1 cellular context compared by ENCODE assay signal in the genomic region with DNA sequence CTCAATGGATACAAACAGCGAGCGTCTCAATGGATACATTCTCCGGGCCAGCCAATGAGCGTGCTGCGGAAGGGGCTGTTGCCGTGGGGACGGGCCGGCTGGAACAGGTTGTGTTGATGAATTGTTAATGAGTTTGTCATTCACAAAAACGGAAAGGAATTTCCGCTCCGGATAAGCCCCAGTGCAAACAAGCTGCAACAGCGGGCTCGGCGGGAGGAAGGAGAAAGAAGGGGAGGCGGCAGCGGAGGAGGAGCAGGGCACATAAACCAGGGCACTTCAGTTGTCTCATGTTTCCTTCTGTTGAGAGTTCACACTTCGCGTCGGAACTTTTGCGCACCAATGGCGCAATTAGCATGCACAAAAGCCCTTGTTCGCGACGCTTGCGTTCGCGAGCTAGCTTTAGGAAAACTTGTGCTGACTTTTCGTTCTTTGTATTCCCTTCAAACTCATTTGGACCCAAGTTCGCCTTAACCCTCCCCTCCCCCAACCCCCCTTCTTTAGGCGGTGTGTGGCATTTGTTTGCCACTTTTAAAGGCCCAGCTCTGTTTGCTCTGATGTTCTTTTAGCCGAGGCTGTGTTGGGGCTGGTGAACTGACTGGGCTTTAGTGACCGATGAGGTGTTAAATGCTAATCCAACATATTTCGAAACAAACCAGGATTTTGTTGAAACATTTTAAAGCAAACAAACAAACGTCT.
A peak's percentile ranks its signal among the peaks of the same experiment; 100 is the strongest.
TF ChIP-seq lines count a peak whose summit lies in the region.

A gene with protein sequence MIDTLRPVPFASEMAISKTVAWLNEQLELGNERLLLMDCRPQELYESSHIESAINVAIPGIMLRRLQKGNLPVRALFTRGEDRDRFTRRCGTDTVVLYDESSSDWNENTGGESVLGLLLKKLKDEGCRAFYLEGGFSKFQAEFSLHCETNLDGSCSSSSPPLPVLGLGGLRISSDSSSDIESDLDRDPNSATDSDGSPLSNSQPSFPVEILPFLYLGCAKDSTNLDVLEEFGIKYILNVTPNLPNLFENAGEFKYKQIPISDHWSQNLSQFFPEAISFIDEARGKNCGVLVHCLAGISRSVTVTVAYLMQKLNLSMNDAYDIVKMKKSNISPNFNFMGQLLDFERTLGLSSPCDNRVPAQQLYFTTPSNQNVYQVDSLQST (minus strand): TSS at position 10 of the 696 bp plus-strand sequence. CDS start 462 bp downstream, outside the sequence.

TF ChIP-seq in HEK293, 187 proteins besides CTCF, POLR2A, EP300 and RAD21 (continued from another document and continues in another):
- TF ChIP-seq GLIS2 (tag by site-specific recombination; IDR thresholded peaks at IDR 0.05), result no peak; the same call in none of the 2 replicates
- peak; percentile 84 for TF ChIP-seq ZSCAN30 (tag by site-specific recombination; IDR thresholded peaks at IDR 0.05)
- TF ChIP-seq ZNF621 (tag by site-specific recombination; IDR thresholded peaks at IDR 0.05), result no peak
- TF ChIP-seq, protein P1, sequence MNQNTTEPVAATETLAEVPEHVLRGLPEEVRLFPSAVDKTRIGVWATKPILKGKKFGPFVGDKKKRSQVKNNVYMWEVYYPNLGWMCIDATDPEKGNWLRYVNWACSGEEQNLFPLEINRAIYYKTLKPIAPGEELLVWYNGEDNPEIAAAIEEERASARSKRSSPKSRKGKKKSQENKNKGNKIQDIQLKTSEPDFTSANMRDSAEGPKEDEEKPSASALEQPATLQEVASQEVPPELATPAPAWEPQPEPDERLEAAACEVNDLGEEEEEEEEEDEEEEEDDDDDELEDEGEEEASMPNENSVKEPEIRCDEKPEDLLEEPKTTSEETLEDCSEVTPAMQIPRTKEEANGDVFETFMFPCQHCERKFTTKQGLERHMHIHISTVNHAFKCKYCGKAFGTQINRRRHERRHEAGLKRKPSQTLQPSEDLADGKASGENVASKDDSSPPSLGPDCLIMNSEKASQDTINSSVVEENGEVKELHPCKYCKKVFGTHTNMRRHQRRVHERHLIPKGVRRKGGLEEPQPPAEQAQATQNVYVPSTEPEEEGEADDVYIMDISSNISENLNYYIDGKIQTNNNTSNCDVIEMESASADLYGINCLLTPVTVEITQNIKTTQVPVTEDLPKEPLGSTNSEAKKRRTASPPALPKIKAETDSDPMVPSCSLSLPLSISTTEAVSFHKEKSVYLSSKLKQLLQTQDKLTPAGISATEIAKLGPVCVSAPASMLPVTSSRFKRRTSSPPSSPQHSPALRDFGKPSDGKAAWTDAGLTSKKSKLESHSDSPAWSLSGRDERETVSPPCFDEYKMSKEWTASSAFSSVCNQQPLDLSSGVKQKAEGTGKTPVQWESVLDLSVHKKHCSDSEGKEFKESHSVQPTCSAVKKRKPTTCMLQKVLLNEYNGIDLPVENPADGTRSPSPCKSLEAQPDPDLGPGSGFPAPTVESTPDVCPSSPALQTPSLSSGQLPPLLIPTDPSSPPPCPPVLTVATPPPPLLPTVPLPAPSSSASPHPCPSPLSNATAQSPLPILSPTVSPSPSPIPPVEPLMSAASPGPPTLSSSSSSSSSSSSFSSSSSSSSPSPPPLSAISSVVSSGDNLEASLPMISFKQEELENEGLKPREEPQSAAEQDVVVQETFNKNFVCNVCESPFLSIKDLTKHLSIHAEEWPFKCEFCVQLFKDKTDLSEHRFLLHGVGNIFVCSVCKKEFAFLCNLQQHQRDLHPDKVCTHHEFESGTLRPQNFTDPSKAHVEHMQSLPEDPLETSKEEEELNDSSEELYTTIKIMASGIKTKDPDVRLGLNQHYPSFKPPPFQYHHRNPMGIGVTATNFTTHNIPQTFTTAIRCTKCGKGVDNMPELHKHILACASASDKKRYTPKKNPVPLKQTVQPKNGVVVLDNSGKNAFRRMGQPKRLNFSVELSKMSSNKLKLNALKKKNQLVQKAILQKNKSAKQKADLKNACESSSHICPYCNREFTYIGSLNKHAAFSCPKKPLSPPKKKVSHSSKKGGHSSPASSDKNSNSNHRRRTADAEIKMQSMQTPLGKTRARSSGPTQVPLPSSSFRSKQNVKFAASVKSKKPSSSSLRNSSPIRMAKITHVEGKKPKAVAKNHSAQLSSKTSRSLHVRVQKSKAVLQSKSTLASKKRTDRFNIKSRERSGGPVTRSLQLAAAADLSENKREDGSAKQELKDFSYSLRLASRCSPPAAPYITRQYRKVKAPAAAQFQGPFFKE (tag by site-specific recombination; IDR thresholded peaks at IDR 0.05; ENCODE audit: borderline replicate concordance), result no peak
- no peak for TF ChIP-seq ZNF544 (tag by site-specific recombination; IDR thresholded peaks at IDR 0.05)
- peak; percentile 95 for TF ChIP-seq ZNF600 (tag by site-specific recombination; IDR thresholded peaks at IDR 0.05)
- TF ChIP-seq, protein P2, sequence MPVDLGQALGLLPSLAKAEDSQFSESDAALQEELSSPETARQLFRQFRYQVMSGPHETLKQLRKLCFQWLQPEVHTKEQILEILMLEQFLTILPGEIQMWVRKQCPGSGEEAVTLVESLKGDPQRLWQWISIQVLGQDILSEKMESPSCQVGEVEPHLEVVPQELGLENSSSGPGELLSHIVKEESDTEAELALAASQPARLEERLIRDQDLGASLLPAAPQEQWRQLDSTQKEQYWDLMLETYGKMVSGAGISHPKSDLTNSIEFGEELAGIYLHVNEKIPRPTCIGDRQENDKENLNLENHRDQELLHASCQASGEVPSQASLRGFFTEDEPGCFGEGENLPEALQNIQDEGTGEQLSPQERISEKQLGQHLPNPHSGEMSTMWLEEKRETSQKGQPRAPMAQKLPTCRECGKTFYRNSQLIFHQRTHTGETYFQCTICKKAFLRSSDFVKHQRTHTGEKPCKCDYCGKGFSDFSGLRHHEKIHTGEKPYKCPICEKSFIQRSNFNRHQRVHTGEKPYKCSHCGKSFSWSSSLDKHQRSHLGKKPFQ (tag by site-specific recombination; IDR thresholded peaks at IDR 0.05), result peak; percentile 100
- TF ChIP-seq ZNF350 (tag by site-specific recombination; IDR thresholded peaks at IDR 0.05), result no peak
- no peak for TF ChIP-seq HOXD13 (CRISPR knock-in tag; IDR thresholded peaks at IDR 0.05; ENCODE audit: borderline replicate concordance)
- peak; percentile 78; the same call in 1 of the 2 replicates for TF ChIP-seq ZNF2 (tag by site-specific recombination; IDR thresholded peaks at IDR 0.05)
- peak; percentile 74 for TF ChIP-seq ZIC2 (tag by site-specific recombination; IDR thresholded peaks at IDR 0.05)
- TF ChIP-seq ZSCAN23 (tag by site-specific recombination; IDR thresholded peaks at IDR 0.05), result peak; percentile 69; the same call in 1 of the 2 replicates
- TF ChIP-seq, protein P3, sequence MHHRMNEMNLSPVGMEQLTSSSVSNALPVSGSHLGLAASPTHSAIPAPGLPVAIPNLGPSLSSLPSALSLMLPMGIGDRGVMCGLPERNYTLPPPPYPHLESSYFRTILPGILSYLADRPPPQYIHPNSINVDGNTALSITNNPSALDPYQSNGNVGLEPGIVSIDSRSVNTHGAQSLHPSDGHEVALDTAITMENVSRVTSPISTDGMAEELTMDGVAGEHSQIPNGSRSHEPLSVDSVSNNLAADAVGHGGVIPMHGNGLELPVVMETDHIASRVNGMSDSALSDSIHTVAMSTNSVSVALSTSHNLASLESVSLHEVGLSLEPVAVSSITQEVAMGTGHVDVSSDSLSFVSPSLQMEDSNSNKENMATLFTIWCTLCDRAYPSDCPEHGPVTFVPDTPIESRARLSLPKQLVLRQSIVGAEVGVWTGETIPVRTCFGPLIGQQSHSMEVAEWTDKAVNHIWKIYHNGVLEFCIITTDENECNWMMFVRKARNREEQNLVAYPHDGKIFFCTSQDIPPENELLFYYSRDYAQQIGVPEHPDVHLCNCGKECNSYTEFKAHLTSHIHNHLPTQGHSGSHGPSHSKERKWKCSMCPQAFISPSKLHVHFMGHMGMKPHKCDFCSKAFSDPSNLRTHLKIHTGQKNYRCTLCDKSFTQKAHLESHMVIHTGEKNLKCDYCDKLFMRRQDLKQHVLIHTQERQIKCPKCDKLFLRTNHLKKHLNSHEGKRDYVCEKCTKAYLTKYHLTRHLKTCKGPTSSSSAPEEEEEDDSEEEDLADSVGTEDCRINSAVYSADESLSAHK (tag by site-specific recombination; IDR thresholded peaks at IDR 0.05), result peak; percentile 91
- TF ChIP-seq ZNF626 (tag by site-specific recombination; IDR thresholded peaks at IDR 0.05), result no peak; the same call in 1 of the 2 replicates
- peak; percentile 87; the same call in 1 of the 2 replicates for TF ChIP-seq ZNF391 (tag by site-specific recombination; IDR thresholded peaks at IDR 0.05; ENCODE audit: borderline replicate concordance, low read depth)
- TF ChIP-seq, protein P4, sequence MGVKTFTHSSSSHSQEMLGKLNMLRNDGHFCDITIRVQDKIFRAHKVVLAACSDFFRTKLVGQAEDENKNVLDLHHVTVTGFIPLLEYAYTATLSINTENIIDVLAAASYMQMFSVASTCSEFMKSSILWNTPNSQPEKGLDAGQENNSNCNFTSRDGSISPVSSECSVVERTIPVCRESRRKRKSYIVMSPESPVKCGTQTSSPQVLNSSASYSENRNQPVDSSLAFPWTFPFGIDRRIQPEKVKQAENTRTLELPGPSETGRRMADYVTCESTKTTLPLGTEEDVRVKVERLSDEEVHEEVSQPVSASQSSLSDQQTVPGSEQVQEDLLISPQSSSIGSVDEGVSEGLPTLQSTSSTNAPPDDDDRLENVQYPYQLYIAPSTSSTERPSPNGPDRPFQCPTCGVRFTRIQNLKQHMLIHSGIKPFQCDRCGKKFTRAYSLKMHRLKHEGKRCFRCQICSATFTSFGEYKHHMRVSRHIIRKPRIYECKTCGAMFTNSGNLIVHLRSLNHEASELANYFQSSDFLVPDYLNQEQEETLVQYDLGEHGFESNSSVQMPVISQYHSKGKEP (tag by site-specific recombination; IDR thresholded peaks at IDR 0.05), result peak; percentile 98
- peak; percentile 93 for TF ChIP-seq ZNF843 (tag by site-specific recombination; IDR thresholded peaks at IDR 0.05)
- no peak for TF ChIP-seq ZNF19 (tag by site-specific recombination; IDR thresholded peaks at IDR 0.05; ENCODE audit: low read depth)
- TF ChIP-seq, protein P5, sequence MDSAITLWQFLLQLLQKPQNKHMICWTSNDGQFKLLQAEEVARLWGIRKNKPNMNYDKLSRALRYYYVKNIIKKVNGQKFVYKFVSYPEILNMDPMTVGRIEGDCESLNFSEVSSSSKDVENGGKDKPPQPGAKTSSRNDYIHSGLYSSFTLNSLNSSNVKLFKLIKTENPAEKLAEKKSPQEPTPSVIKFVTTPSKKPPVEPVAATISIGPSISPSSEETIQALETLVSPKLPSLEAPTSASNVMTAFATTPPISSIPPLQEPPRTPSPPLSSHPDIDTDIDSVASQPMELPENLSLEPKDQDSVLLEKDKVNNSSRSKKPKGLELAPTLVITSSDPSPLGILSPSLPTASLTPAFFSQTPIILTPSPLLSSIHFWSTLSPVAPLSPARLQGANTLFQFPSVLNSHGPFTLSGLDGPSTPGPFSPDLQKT (IDR thresholded peaks at IDR 0.05; ENCODE audit: borderline replicate concordance, low read depth, low read length), result no peak
- TF ChIP-seq ZNF175 (tag by site-specific recombination; IDR thresholded peaks at IDR 0.05), result no peak
- peak; percentile 99 for TF ChIP-seq IKZF3 (tag by site-specific recombination; IDR thresholded peaks at IDR 0.05)
- TF ChIP-seq ZNF549 (tag by site-specific recombination; IDR thresholded peaks at IDR 0.05), result no peak
- TF ChIP-seq ZNF624 (tag by site-specific recombination; IDR thresholded peaks at IDR 0.05), result no peak
- TF ChIP-seq ZNF830 (tag by site-specific recombination; IDR thresholded peaks at IDR 0.05; ENCODE audit: low read depth), result no peak
- no peak for TF ChIP-seq ZNF248 (tag by site-specific recombination; IDR thresholded peaks at IDR 0.05)
- no peak for TF ChIP-seq MEIS1 (CRISPR knock-in tag; IDR thresholded peaks at IDR 0.05; ENCODE audit: borderline replicate concordance)
- TF ChIP-seq, protein P6, sequence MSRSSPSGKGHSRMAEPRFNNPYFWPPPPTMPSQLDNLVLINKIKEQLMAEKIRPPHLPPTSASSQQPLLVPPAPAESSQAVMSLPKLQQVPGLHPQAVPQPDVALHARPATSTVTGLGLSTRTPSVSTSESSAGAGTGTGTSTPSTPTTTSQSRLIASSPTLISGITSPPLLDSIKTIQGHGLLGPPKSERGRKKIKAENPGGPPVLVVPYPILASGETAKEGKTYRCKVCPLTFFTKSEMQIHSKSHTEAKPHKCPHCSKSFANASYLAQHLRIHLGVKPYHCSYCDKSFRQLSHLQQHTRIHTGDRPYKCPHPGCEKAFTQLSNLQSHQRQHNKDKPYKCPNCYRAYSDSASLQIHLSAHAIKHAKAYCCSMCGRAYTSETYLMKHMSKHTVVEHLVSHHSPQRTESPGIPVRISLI (tag by site-specific recombination; IDR thresholded peaks at IDR 0.05), result no peak
- no peak for TF ChIP-seq ZNF138 (tag by site-specific recombination; IDR thresholded peaks at IDR 0.05; ENCODE audit: borderline replicate concordance)
- TF ChIP-seq, protein P7, sequence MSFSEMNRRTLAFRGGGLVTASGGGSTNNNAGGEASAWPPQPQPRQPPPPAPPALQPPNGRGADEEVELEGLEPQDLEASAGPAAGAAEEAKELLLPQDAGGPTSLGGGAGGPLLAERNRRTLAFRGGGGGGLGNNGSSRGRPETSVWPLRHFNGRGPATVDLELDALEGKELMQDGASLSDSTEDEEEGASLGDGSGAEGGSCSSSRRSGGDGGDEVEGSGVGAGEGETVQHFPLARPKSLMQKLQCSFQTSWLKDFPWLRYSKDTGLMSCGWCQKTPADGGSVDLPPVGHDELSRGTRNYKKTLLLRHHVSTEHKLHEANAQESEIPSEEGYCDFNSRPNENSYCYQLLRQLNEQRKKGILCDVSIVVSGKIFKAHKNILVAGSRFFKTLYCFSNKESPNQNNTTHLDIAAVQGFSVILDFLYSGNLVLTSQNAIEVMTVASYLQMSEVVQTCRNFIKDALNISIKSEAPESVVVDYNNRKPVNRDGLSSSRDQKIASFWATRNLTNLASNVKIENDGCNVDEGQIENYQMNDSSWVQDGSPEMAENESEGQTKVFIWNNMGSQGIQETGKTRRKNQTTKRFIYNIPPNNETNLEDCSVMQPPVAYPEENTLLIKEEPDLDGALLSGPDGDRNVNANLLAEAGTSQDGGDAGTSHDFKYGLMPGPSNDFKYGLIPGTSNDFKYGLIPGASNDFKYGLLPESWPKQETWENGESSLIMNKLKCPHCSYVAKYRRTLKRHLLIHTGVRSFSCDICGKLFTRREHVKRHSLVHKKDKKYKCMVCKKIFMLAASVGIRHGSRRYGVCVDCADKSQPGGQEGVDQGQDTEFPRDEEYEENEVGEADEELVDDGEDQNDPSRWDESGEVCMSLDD (tag by site-specific recombination; IDR thresholded peaks at IDR 0.05), result peak; percentile 80
- no peak for TF ChIP-seq ZNF112 (tag by site-specific recombination; IDR thresholded peaks at IDR 0.05)
- TF ChIP-seq SP7 (tag by site-specific recombination; IDR thresholded peaks at IDR 0.05), result peak; percentile 98
- TF ChIP-seq ZNF302 (tag by site-specific recombination; IDR thresholded peaks at IDR 0.05; ENCODE audit: low read depth), result no peak
- no peak for TF ChIP-seq ZNF473 (tag by site-specific recombination; IDR thresholded peaks at IDR 0.05)
- peak; percentile 68 for TF ChIP-seq ZBTB17 (tag by site-specific recombination; IDR thresholded peaks at IDR 0.05)
- TF ChIP-seq, protein P8, sequence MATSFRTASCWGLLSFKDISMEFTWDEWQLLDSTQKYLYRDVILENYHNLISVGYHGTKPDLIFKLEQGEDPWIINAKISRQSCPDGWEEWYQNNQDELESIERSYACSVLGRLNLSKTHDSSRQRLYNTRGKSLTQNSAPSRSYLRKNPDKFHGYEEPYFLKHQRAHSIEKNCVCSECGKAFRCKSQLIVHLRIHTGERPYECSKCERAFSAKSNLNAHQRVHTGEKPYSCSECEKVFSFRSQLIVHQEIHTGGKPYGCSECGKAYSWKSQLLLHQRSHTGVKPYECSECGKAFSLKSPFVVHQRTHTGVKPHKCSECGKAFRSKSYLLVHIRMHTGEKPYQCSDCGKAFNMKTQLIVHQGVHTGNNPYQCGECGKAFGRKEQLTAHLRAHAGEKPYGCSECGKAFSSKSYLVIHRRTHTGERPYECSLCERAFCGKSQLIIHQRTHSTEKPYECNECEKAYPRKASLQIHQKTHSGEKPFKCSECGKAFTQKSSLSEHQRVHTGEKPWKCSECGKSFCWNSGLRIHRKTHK (tag by site-specific recombination; IDR thresholded peaks at IDR 0.05), result no peak
- no peak for TF ChIP-seq YY2 (tag by site-specific recombination; IDR thresholded peaks at IDR 0.05)
- no peak for TF ChIP-seq ZNF169 (tag by site-specific recombination; IDR thresholded peaks at IDR 0.05)
- no peak for TF ChIP-seq ZNF521 (tag by site-specific recombination; IDR thresholded peaks at IDR 0.05)
